In genomic region chr1:220966473-220966872, GRCh38 we compare ENCODE assay signal across 24 cellular contexts.
"Had no signal": no experiment of that assay in that cellular context is flagged by ENCODE, and none has a peak within 500 bp of the region (broad histone marks: within the 10 kb centered on the region; RNA-seq: fewer than 3 reads in every experiment).

No MANE protein-coding gene starts in this region.

- H3K27ac Mint-ChIP-seq: memory B cell; natural killer cell treated with Interleukin-12 subunit alpha and Interleukin-12 subunit beta and Interleukin-15 and Interleukin-18, amount 100 ng/mL, for 72 hours; stimulated activated naive B cell treated with anti-CD40 and anti-IgM and Interleukin-4, amounts not matched to agents 10 μg/mL and 1 μg/mL and 100 μg/mL, for 72 hours; stimulated activated naive CD8-positive, alpha-beta T cell treated with anti-CD3 and anti-CD28 coated beads, Interleukin-15, amount 100 ng/mL, for 72 hours had no signal

- H3K4me1 Mint-ChIP-seq: memory B cell; stimulated activated naive CD8-positive, alpha-beta T cell treated with anti-CD3 and anti-CD28 coated beads, Interleukin-15, amount 100 ng/mL, for 72 hours had no signal

- H3K4me1 ChIP-seq: gastrocnemius medialis, psoas muscle, spleen, testis, upper lobe of right lung, vagina had no signal

- ATAC-seq: esophagus mucosa; gastrocnemius medialis; left lobe of liver; natural killer cell treated with Interleukin-12 subunit alpha and Interleukin-12 subunit beta and Interleukin-15 and Interleukin-18, amount 100 ng/mL, for 72 hours; psoas muscle; right lobe of liver; stimulated activated naive B cell treated with anti-CD40 and anti-IgM and Interleukin-4, amounts not matched to agents 10 μg/mL and 1 μg/mL and 100 μg/mL, for 72 hours; stimulated activated naive CD8-positive, alpha-beta T cell treated with anti-CD3 and anti-CD28 coated beads, Interleukin-15, amount 100 ng/mL, for 72 hours; upper lobe of right lung had no signal

- H3K9me3 ChIP-seq: right lobe of liver, testis, upper lobe of right lung, vagina had no signal

- H3K36me3 Mint-ChIP-seq: natural killer cell treated with Interleukin-12 subunit alpha and Interleukin-12 subunit beta and Interleukin-15 and Interleukin-18, amount 100 ng/mL, for 72 hours had no signal

- H3K27ac ChIP-seq: dorsolateral prefrontal cortex, gastrocnemius medialis, heart right ventricle, psoas muscle, right lobe of liver, spleen, testis, tibial nerve, upper lobe of right lung, vagina had no signal

- H3K27me3 Mint-ChIP-seq: memory B cell; natural killer cell treated with Interleukin-12 subunit alpha and Interleukin-12 subunit beta and Interleukin-15 and Interleukin-18, amount 100 ng/mL, for 72 hours; stimulated activated naive B cell treated with anti-CD40 and anti-IgM and Interleukin-4, amounts not matched to agents 10 μg/mL and 1 μg/mL and 100 μg/mL, for 72 hours; stimulated activated naive CD8-positive, alpha-beta T cell treated with anti-CD3 and anti-CD28 coated beads, Interleukin-15, amount 100 ng/mL, for 72 hours had no signal

- DNase-seq: cortex of kidney; dorsolateral prefrontal cortex; effector CD8-positive, alpha-beta T cell; gastrocnemius medialis; heart right ventricle; hypothalamus; kidney glomerular epithelial cell; midbrain; psoas muscle; retina; right lobe of liver; spleen; stimulated activated CD4-positive, alpha-beta T cell treated with anti-CD3 and anti-CD28 coated beads, Interleukin-2, amount 100 ng/mL, for 24 hours; stimulated activated CD4-positive, alpha-beta T cell treated with anti-CD3 and anti-CD28 coated beads, Interleukin-4, amount 100 ng/mL, for 4 hours; stimulated activated naive B cell treated with anti-CD40 and anti-IgM and Interleukin-4, amounts not matched to agents 10 μg/mL and 1 μg/mL and 100 μg/mL, for 72 hours; stimulated activated naive CD8-positive, alpha-beta T cell treated with anti-CD3 and anti-CD28 coated beads, Interleukin-15, amount 100 ng/mL, for 72 hours; testis; upper lobe of right lung had no signal

- H3K36me3 ChIP-seq: gastrocnemius medialis, heart right ventricle, right lobe of liver, spleen, tibial nerve, upper lobe of right lung, vagina had no signal

- H3K4me3 Mint-ChIP-seq: memory B cell; natural killer cell treated with Interleukin-12 subunit alpha and Interleukin-12 subunit beta and Interleukin-15 and Interleukin-18, amount 100 ng/mL, for 72 hours; stimulated activated naive B cell treated with anti-CD40 and anti-IgM and Interleukin-4, amounts not matched to agents 10 μg/mL and 1 μg/mL and 100 μg/mL, for 72 hours; stimulated activated naive CD8-positive, alpha-beta T cell treated with anti-CD3 and anti-CD28 coated beads, Interleukin-15, amount 100 ng/mL, for 72 hours had no signal

- H3K4me3 ChIP-seq: dorsolateral prefrontal cortex, gastrocnemius medialis, heart right ventricle, psoas muscle, right lobe of liver, spleen, testis, tibial nerve, upper lobe of right lung, vagina had no signal

- H3K27me3 ChIP-seq: gastrocnemius medialis, heart right ventricle, right lobe of liver, spleen, testis, tibial nerve, upper lobe of right lung, vagina had no signal
